ENCODE assay signal across 8 cellular contexts in the genomic region with DNA sequence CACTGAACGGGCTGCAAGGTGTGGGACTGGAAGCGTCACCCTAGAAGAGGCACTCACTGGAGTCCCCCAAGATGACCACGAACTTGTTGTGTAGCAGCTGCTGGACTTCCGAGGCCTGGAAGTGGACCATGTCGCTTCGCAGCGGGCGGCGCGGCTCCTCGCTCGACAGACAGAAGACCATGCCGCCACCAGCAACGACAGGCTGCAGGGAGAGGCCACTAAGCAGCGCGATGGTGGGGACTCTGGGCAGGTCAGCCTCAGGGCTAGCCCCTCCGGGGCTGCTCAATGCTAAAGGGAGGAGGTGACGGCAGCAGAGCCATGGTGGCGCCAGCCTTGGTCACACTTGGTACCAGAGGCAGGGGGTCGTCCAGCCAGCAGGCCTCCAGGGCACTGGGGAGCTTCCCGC. TPM values are rescaled to one million over a fixed set of nuclear protein-coding genes. Genes with fewer than 3 reads are reported as not detected.
A peak's percentile ranks its signal among the peaks of the same experiment; 100 is the strongest.
DNase-seq lines count a peak whose midpoint lies in the region; ATAC-seq, FAIRE-seq and TF ChIP-seq lines count a peak whose summit lies in the region.

No MANE protein-coding gene starts in this region.

- H3K4me3 ChIP-seq in AG09309 (ENCODE audit: control insufficient read depth, low read depth, low read length), result peak overlapping the region; percentile 92

- H3K27me3 Mint-ChIP-seq in IgD-negative memory B cell, result no peaks in the 10 kb centered on the region
- peaks cover 2% of the 10 kb centered on the region for H3K27me3 Mint-ChIP-seq in dendritic cell treated with granulocyte-macrophage colony-stimulating factor and Interleukin-4, amounts not matched to agents 40 ng/mL and 50 ng/mL, for 4 days
- no peaks in the 10 kb centered on the region for H3K27me3 Mint-ChIP-seq in natural killer cell (ENCODE audit: low read depth in 2 of 2)

- H3K27ac Mint-ChIP-seq in IgD-negative memory B cell (peak overlapping the region in 1 of 3 donors; percentile 88), natural killer cell (peak overlapping the region; percentile 81 to 95)
- H3K27ac Mint-ChIP-seq in dendritic cell treated with granulocyte-macrophage colony-stimulating factor and Interleukin-4, amounts not matched to agents 40 ng/mL and 50 ng/mL, for 4 days, result peak overlapping the region; percentile 93

- H3K9me3 Mint-ChIP-seq in IgD-negative memory B cell (no peaks in the 10 kb centered on the region), natural killer cell (no peaks in the 10 kb centered on the region)
- no peaks in the 10 kb centered on the region for H3K9me3 Mint-ChIP-seq in dendritic cell treated with granulocyte-macrophage colony-stimulating factor and Interleukin-4, amounts not matched to agents 40 ng/mL and 50 ng/mL, for 4 days

- DNase-seq in AG09309 (ENCODE audit: low read depth) (no peak), natural killer cell (no peak), RCC 7860 (ENCODE audit: low spot score) (no peak), putamen (ENCODE audit: low spot score) (no peak), EL (no peak)
- no peak for DNase-seq in activated CD8-positive, alpha-beta memory T cell treated with anti-CD3 and anti-CD28 coated beads, Interleukin-2, amount 50 U/mL, for 48 hours

- H3K4me3 Mint-ChIP-seq in IgD-negative memory B cell (peak overlapping the region; percentile 85 to 98 (median 88)), natural killer cell (peak overlapping the region; percentile 86)
- peak overlapping the region; percentile 69 for H3K4me3 Mint-ChIP-seq in dendritic cell treated with granulocyte-macrophage colony-stimulating factor and Interleukin-4, amounts not matched to agents 40 ng/mL and 50 ng/mL, for 4 days

- TF ChIP-seq CTCF in AG09309 (IDR thresholded peaks at IDR 0.05; ENCODE audit: control insufficient read depth, insufficient read depth, low read depth, low read length, missing control alignments) (no peak), natural killer cell (IDR thresholded peaks at IDR 0.05) (no peak)

- no peak for ATAC-seq in natural killer cell

- FAIRE-seq in RCC 7860 (lab: Jason Lieb, UNC), result no peak

- H3K4me1 Mint-ChIP-seq in IgD-negative memory B cell (peaks cover 6 to 22% (median 10%) of the 10 kb centered on the region in 3 donors), natural killer cell (peaks cover 28 to 50% of the 10 kb centered on the region in 2 donors)
- peaks cover 62% of the 10 kb centered on the region for H3K4me1 Mint-ChIP-seq in dendritic cell treated with granulocyte-macrophage colony-stimulating factor and Interleukin-4, amounts not matched to agents 40 ng/mL and 50 ng/mL, for 4 days (ENCODE audit: low read depth)

- intact Hi-C loops in dendritic cell treated with granulocyte-macrophage colony-stimulating factor and Interleukin-4, amounts not matched to agents 40 ng/mL and 50 ng/mL, for 4 days (cut with micrococcal nuclease), result loop anchor here (1.0 to 2.0 kb wide), 2 partner anchors 7 to 31 kb away; no protein-coding TSS in a partner anchor
- intact Hi-C loops in natural killer cell (cut with micrococcal nuclease), result loop anchor here (1.0 to 2.0 kb wide), 2 partner anchors 13 to 33 kb away; partner anchors contain the start of gene PTPRA

- H3K36me3 Mint-ChIP-seq in IgD-negative memory B cell (peaks cover 2% of the 10 kb centered on the region), natural killer cell (no peaks in the 10 kb centered on the region)
- H3K36me3 Mint-ChIP-seq in dendritic cell treated with granulocyte-macrophage colony-stimulating factor and Interleukin-4, amounts not matched to agents 40 ng/mL and 50 ng/mL, for 4 days (ENCODE audit: low read depth), result peaks cover 67% of the 10 kb centered on the region

RNA-seq across cellular contexts. Expression of gene PCED1A, which starts 0.7 kb away (rescaled TPM):
- polyA plus RNA-seq in IgD-negative memory B cell, result 18.2 TPM
- total RNA-seq in natural killer cell, result 10 to 100 TPM; 70.3 to 76.5 (median 71.1) TPM

RNA-seq across cellular contexts. Expression of gene VPS16, which starts 0.8 kb away (rescaled TPM):
- polyA plus RNA-seq in IgD-negative memory B cell, result 22.4 TPM
- total RNA-seq in natural killer cell, result 100 to 1,000 TPM; 108 to 118 (median 109) TPM

RNA-seq across cellular contexts. Expression of gene TMEM239, which starts 23.6 kb away (rescaled TPM):
- not detected for polyA plus RNA-seq in IgD-negative memory B cell
- total RNA-seq in natural killer cell, result not detected

RNA-seq across cellular contexts. Expression of gene C20orf141, which starts 24.9 kb away (rescaled TPM):
- not detected for polyA plus RNA-seq in IgD-negative memory B cell
- total RNA-seq in natural killer cell, result not detected

RNA-seq across cellular contexts. Expression of gene PTPRA, which starts 33.5 kb away (rescaled TPM):
- polyA plus RNA-seq in IgD-negative memory B cell, result 22.1 TPM
- total RNA-seq in natural killer cell, result 100 to 1,000 TPM; 125 to 172 (median 141) TPM
